Comparison of ENCODE assay signal across 8 cellular contexts in the genomic region with DNA sequence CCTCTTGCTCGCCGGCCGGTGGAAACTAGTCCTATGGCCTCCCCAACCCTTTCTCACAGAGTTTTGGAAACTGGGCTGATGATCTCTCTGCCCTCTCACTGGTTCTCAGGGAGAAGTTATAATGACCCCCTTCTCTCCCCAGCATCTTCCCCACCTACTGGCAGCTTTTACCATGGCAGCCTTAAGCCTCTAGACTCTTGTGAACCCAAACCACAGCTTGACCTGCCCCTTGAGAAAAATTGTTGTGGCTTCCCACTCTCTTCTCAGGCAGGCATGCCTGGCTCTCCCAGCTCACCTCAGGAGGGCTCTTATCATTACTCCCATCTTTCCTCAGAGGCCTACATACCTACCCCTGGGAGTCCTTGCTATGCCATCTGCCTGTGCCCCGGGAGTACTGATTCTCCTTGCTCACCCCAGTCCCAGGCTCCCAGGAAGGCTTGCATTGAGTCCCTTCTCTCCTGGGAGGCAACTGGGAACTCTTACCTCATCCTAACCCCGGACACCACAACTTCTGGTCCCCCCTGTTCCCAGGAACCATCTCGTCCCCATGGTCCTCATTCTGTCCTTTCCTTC. TPM values are rescaled to one million over a fixed set of nuclear protein-coding genes. Genes with fewer than 3 reads are reported as not detected.
DNase-seq lines count a peak whose midpoint lies in the region; ATAC-seq and TF ChIP-seq lines count a peak whose summit lies in the region.

No MANE protein-coding gene starts in this region.

- peaks cover 39% of the 10 kb centered on the region for H3K79me2 ChIP-seq in PC-3 (ENCODE audit: low read length)
- no peaks in the 10 kb centered on the region for H3K79me2 ChIP-seq in smooth muscle cell (ENCODE audit: low read depth)

- no peaks in the 10 kb centered on the region for H3K9me3 ChIP-seq in heart right ventricle
- H3K9me3 ChIP-seq in PC-3 (ENCODE audit: low read length): no peaks in the 10 kb centered on the region
- H3K9me3 ChIP-seq in smooth muscle cell (replicated peaks; ENCODE audit: low read depth): no peaks in the 10 kb centered on the region

- POLR2A ChIA-PET in PC-3 (lab: Charles Lee; ENCODE audit: unreplicated experiment): no interaction called here

- DNase-seq in heart right ventricle: no peak
- DNase-seq in cardiac septum (ENCODE audit: low spot score): no peak
- DNase-seq in PC-3: peak; percentile 23
- no peak for DNase-seq in epithelial cell of proximal tubule (ENCODE audit: low read depth)
- DNase-seq in smooth muscle cell (lab: John Stamatoyannopoulos, UW; ENCODE audit: unreplicated experiment): no peak
- no peak for DNase-seq in NCI-H69 (lab: John Stamatoyannopoulos, UW)
- no peak for DNase-seq in superior temporal gyrus (ENCODE audit: extremely low spot score)

- ATAC-seq in heart right ventricle (no peak), PC-3 (no peak), HG02798 (IDR thresholded peaks at IDR 0.05; ENCODE audit: poor library complexity, unreplicated experiment) (no peak)

- H4K20me1 ChIP-seq in PC-3 (ENCODE audit: low read length): no peaks in the 10 kb centered on the region
- no peaks in the 10 kb centered on the region for H4K20me1 ChIP-seq in smooth muscle cell (ENCODE audit: low read depth)

- BruUV-seq in PC-3 (replicated peaks; lab: Mats Ljungman, UMichigan): no TSS peak

- H3K36me3 ChIP-seq in heart right ventricle (peaks cover 0 to 39% (median 18%) of the 10 kb centered on the region in 9 donors), PC-3 (ENCODE audit: low read depth, low read length) (peaks cover 22% of the 10 kb centered on the region; the same call in 1 of the 2 replicates), smooth muscle cell (ENCODE audit: low read depth) (peaks cover 6% of the 10 kb centered on the region)

- CTCF ChIA-PET in PC-3 (lab: Charles Lee): interaction anchor here (0.6 kb wide), 1 partner anchor 97 kb away, joined by 7 read pairs; no protein-coding TSS in a partner anchor

- TF ChIP-seq CTCF in heart right ventricle (IDR thresholded peaks at IDR 0.05) (peak in 3 of 9 donors; percentile 13 to 18 (median 16)), PC-3 (conservative IDR thresholded peaks at IDR 0.05; ENCODE audit: low read depth, low read length) (peak; percentile 40), epithelial cell of proximal tubule (conservative IDR thresholded peaks at IDR 0.05; ENCODE audit: low read depth, low read length) (peak; percentile 61), smooth muscle cell (IDR thresholded peaks at IDR 0.05; ENCODE audit: borderline replicate concordance, insufficient read depth, poor library complexity, severe bottlenecking) (peak; percentile 30)

- no peak overlapping the region for H2AFZ ChIP-seq in PC-3 (ENCODE audit: low read length)
- no peak overlapping the region for H2AFZ ChIP-seq in smooth muscle cell (ENCODE audit: low read depth)

- H3K27ac ChIP-seq in heart right ventricle: peak overlapping the region in 7 of 10 donors; percentile 86 to 99 (median 97)
- no peak overlapping the region for H3K27ac ChIP-seq in PC-3 (ENCODE audit: low read length)
- H3K27ac ChIP-seq in smooth muscle cell (ENCODE audit: low read depth): peak overlapping the region; percentile 89

- H3K9ac ChIP-seq in PC-3 (ENCODE audit: low read length): no peak overlapping the region
- H3K9ac ChIP-seq in smooth muscle cell (ENCODE audit: low read depth): no peak overlapping the region

- H3K27me3 ChIP-seq in heart right ventricle (no peaks in the 10 kb centered on the region), PC-3 (ENCODE audit: low read length) (no peaks in the 10 kb centered on the region), smooth muscle cell (ENCODE audit: low read depth) (no peaks in the 10 kb centered on the region)

- no peaks in the 10 kb centered on the region for H3F3A ChIP-seq in PC-3 (ENCODE audit: low read length, unreplicated experiment)
- H3F3A ChIP-seq in smooth muscle cell (ENCODE audit: low read depth): peaks cover 4% of the 10 kb centered on the region

- peak overlapping the region; percentile 86 for H3K4me2 ChIP-seq in PC-3 (ENCODE audit: low read length)
- H3K4me2 ChIP-seq in smooth muscle cell: no peak overlapping the region

- no peaks in the 10 kb centered on the region for H3K9me2 ChIP-seq in PC-3 (replicated peaks; ENCODE audit: low read length)

- WGBS in heart right ventricle, 2 donors: 90 to 93% methylated on average over 6 of the region's 6 CpGs
- 96% methylated on average over 6 of the region's 6 CpGs for WGBS in smooth muscle cell (ENCODE audit: low lambda C conversion rate)

- peaks cover 0 to 35% (median 21%) of the 10 kb centered on the region in 9 donors for H3K4me1 ChIP-seq in heart right ventricle
- peaks cover 14% of the 10 kb centered on the region for H3K4me1 ChIP-seq in PC-3 (ENCODE audit: insufficient read depth, low read length)
- peaks cover 11% of the 10 kb centered on the region for H3K4me1 ChIP-seq in smooth muscle cell (ENCODE audit: low read depth)

- no peak overlapping the region for H3K4me3 ChIP-seq in heart right ventricle
- H3K4me3 ChIP-seq in PC-3 (ENCODE audit: low read length): peak overlapping the region; percentile 88; the same call in 1 of the 2 replicates
- peak overlapping the region; percentile 79 for H3K4me3 ChIP-seq in epithelial cell of proximal tubule (ENCODE audit: low read depth, low read length)
- peak overlapping the region; percentile 69 for H3K4me3 ChIP-seq in smooth muscle cell

- intact Hi-C loops in heart right ventricle (cut with DNase I): loop anchor here in 7 of 10 donors (5.0 to 10.0 kb wide), 2 partner anchors 40 to 97 kb away; partner anchors contain the start of genes LRRC41 (in 5 of the 7), UQCRH (in 5 of the 7) and RAD54L (in 3 of the 7)
- intact Hi-C loops in cardiac septum (cut with DNase I): loop anchor here (5.0 kb wide), 1 partner anchor 95 kb away; the partner anchor contains the start of gene RAD54L
- intact Hi-C loops in PC-3 (cut with micrococcal nuclease): no loop called here

RNA-seq across cellular contexts. Expression of gene NSUN4, which starts 1.6 kb away (rescaled TPM):
- 10 to 100 TPM; 12.5 to 18.7 (median 16.5) TPM for total RNA-seq in heart right ventricle
- polyA plus RNA-seq in heart right ventricle: 1 to 10 TPM; 9.6 to 9.9 TPM
- total RNA-seq in cardiac septum: 18.5 TPM
- 14.2 and 16.8 TPM in 2 replicates for total RNA-seq in PC-3 (2014; rRNA removed)
- 16.2 and 17.2 TPM in 2 replicates for total RNA-seq in epithelial cell of proximal tubule
- 12.5 and 14.1 TPM in 2 replicates for total RNA-seq in smooth muscle cell
- polyA plus RNA-seq in smooth muscle cell: 10.6 and 10.8 TPM in 2 replicates

RNA-seq across cellular contexts. Expression of gene UQCRH, which starts 38.7 kb away (rescaled TPM):
- total RNA-seq in heart right ventricle (1,000 to 10,000 TPM in 5 of 10 donors, 100 to 1,000 TPM in 5; 759 to 1,195 (median 1,005) TPM), cardiac septum (907 TPM), PC-3 (2014; rRNA removed) (642 and 885 TPM in 2 replicates), epithelial cell of proximal tubule (545 and 884 TPM in 2 replicates), smooth muscle cell (555 and 652 TPM in 2 replicates)
- polyA plus RNA-seq in heart right ventricle (1,000 to 10,000 TPM in 1 of 2 donors, 100 to 1,000 TPM in 1; 819 to 1,588 TPM), smooth muscle cell (284 and 333 TPM in 2 replicates)

RNA-seq across cellular contexts. Expression of gene LRRC41, which starts 38.8 kb away (rescaled TPM):
- total RNA-seq in heart right ventricle (10 to 100 TPM; 36.7 to 52.5 (median 43.6) TPM), cardiac septum (52.5 TPM), PC-3 (2014; rRNA removed) (52.7 TPM in 2 replicates), epithelial cell of proximal tubule (104 and 105 TPM in 2 replicates), smooth muscle cell (91.5 and 105 TPM in 2 replicates)
- polyA plus RNA-seq in heart right ventricle (10 to 100 TPM; 15.4 to 23.1 TPM), smooth muscle cell (118 and 121 TPM in 2 replicates)

RNA-seq across cellular contexts. Expression of gene FAAH, which starts 51.9 kb away (rescaled TPM):
- total RNA-seq in heart right ventricle (1 to 10 TPM; 1.8 to 9.8 (median 3.1) TPM), cardiac septum (0.97 TPM), PC-3 (2014; rRNA removed) (2.0 and 5.0 TPM in 2 replicates), epithelial cell of proximal tubule (4.3 and 12.8 TPM in 2 replicates), smooth muscle cell (8.9 and 11.1 TPM in 2 replicates)
- polyA plus RNA-seq in heart right ventricle (10 to 100 TPM in 1 of 2 donors, 1 to 10 TPM in 1; 2.4 to 16.4 TPM), smooth muscle cell (5.7 and 12.1 TPM in 2 replicates)

Comparison
In these comparisons a context has a peak if more than half of its experiments do, and no peak if none do; other contexts are left out.
1. H3K4me3 ChIP-seq: peak in PC-3 (single experiment), epithelial cell of proximal tubule (single experiment) and smooth muscle cell (single experiment); none in heart right ventricle (0 of 10).